7 cellular contexts compared by ENCODE assay signal in the genomic region with DNA sequence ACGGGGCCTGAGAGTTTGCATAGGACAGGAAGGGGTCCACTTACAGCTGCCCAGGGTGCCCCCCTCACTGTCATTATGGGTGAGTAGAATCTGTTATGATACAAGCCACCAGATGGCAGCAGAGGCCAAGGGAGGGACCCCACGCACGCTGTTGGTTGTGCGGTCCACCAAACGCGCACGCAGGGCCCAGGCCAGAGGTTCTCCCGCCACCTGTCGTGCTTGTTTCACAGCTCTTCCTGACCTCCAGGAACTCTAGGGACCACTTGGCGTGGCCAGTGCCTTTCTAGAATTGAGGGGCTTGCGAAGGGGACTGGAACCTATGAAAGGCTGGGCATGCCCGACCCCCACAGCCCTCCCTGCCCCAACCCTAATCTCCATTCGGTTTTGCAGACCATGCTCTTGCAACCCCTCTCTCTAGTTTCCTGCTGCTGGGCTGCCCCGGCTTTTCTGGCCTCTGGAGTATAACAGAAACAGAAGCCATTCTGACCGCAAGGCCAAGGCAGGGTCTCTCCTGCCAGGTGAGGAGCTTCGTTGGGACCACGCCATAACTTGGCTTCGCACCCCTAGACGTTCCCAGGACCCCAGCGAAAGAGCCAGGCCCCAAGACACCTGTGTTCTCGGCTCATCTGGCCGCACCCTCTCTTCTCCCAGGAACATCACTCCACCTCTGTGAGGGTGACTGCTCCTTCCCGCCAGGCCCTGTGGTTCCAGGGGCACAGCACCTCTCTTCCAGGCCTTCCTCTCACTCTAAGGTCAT. TPM values are rescaled to one million over a fixed set of nuclear protein-coding genes. Genes with fewer than 3 reads are reported as not detected.
DNase-seq lines count a peak whose midpoint lies in the region; ATAC-seq, FAIRE-seq and TF ChIP-seq lines count a peak whose summit lies in the region.

No MANE protein-coding gene starts in this region.

- no peaks in the 10 kb centered on the region for H3K36me3 ChIP-seq in bronchial epithelial cell (ENCODE audit: control insufficient read depth, insufficient read depth, low read length)
- H3K36me3 ChIP-seq in kidney (ENCODE audit: control insufficient read depth in 1 of 2, insufficient read depth in 2 of 2, low read length in 2 of 2): peaks cover 21 to 35% of the 10 kb centered on the region in 2 donors

- no peak for ATAC-seq in HG03460 (IDR thresholded peaks at IDR 0.05; ENCODE audit: unreplicated experiment)

- peak; percentile 42 for DNase-seq in NCI-H1092 treated with DMSO at 0.1 percent for 48 hours (lab: John Stamatoyannopoulos, UW)
- DNase-seq in T-helper 2 cell treated with Interferon-gamma antibody and Interleukin-4, amounts not matched to agents 5 μg/mL and 100 μg/mL, for 36 hours (ENCODE audit: low spot score): peak; percentile 11
- peak; percentile 23 for DNase-seq in bronchial epithelial cell (ENCODE audit: low read depth)
- peak; percentile 79 for DNase-seq in kidney
- peak; percentile 37 for DNase-seq in stimulated activated CD4-positive, alpha-beta T cell treated with anti-CD3 and anti-CD28 coated beads, Interleukin-1b, Interleukin-23, amount 100 ng/mL, for 48 hours

- no peaks in the 10 kb centered on the region for H3K4me1 Mint-ChIP-seq in T-helper 2 cell treated with Interferon-gamma antibody and Interleukin-4, amounts not matched to agents 5 μg/mL and 100 μg/mL, for 36 hours (ENCODE audit: low read depth)

- H3K4me1 ChIP-seq in kidney (ENCODE audit: control insufficient read depth in 1 of 2, insufficient read depth in 1 of 2, low read depth in 1 of 2, low read length in 2 of 2): no peaks in the 10 kb centered on the region

- no peaks in the 10 kb centered on the region for H3K27me3 ChIP-seq in bronchial epithelial cell (ENCODE audit: control insufficient read depth, insufficient read depth, low read length)

- H3K4me3 ChIP-seq in bronchial epithelial cell (ENCODE audit: low read depth, low read length) (no peak overlapping the region), kidney (ENCODE audit: low read length in 2 of 2) (no peak overlapping the region)

- H3K9me3 ChIP-seq in kidney (ENCODE audit: control insufficient read depth in 1 of 2, low read length in 2 of 2): no peaks in the 10 kb centered on the region

- intact Hi-C loops in kidney (cut with DNase I): loop anchor here (10.0 kb wide), 1 partner anchor 110 kb away; no protein-coding TSS in a partner anchor

- no peak overlapping the region for H3K9ac ChIP-seq in kidney (ENCODE audit: low read length in 2 of 2)

- FAIRE-seq in bronchial epithelial cell (lab: Jason Lieb, UNC): no peak
- no peak for FAIRE-seq in kidney (lab: Jason Lieb, UNC)

- H3K9me3 Mint-ChIP-seq in T-helper 2 cell treated with Interferon-gamma antibody and Interleukin-4, amounts not matched to agents 5 μg/mL and 100 μg/mL, for 36 hours: no peaks in the 10 kb centered on the region

- TF ChIP-seq CTCF in GM12872 (IDR thresholded peaks at IDR 0.05; ENCODE audit: insufficient read depth, low read depth, low read length) (peak; percentile 77), bronchial epithelial cell (IDR thresholded peaks at IDR 0.05; ENCODE audit: insufficient read depth, low read length, severe bottlenecking) (peak; percentile 90), kidney (IDR thresholded peaks at IDR 0.05; ENCODE audit: borderline replicate concordance, extremely low read depth, insufficient read depth) (peak; percentile 75)

- H3K27ac ChIP-seq in kidney (ENCODE audit: low read depth in 2 of 2, low read length in 2 of 2): no peak overlapping the region

- peaks cover 6% of the 10 kb centered on the region for H3K27me3 Mint-ChIP-seq in T-helper 2 cell treated with Interferon-gamma antibody and Interleukin-4, amounts not matched to agents 5 μg/mL and 100 μg/mL, for 36 hours (ENCODE audit: low read depth)

- H3K27ac Mint-ChIP-seq in T-helper 2 cell treated with Interferon-gamma antibody and Interleukin-4, amounts not matched to agents 5 μg/mL and 100 μg/mL, for 36 hours: no peak overlapping the region

- no peak overlapping the region for H3K4me3 Mint-ChIP-seq in T-helper 2 cell treated with Interferon-gamma antibody and Interleukin-4, amounts not matched to agents 5 μg/mL and 100 μg/mL, for 36 hours

- no peaks in the 10 kb centered on the region for H3K36me3 Mint-ChIP-seq in T-helper 2 cell treated with Interferon-gamma antibody and Interleukin-4, amounts not matched to agents 5 μg/mL and 100 μg/mL, for 36 hours (ENCODE audit: low read depth)

RNA-seq across cellular contexts. Expression of a gene that starts 46.0 kb away (rescaled TPM):
- 9.1 and 11.1 TPM in 2 replicates for total RNA-seq in bronchial epithelial cell
- 60.0 TPM for total RNA-seq in kidney
- 199 TPM for polyA plus RNA-seq in kidney (ENCODE audit: insufficient read depth, low read depth, low replicate concordance)

RNA-seq across cellular contexts. Expression of a gene that starts 50.5 kb away (rescaled TPM):
- 40.1 and 61.6 TPM in 2 replicates for total RNA-seq in bronchial epithelial cell
- total RNA-seq in kidney: 74.3 TPM
- polyA plus RNA-seq in kidney (ENCODE audit: insufficient read depth, low read depth, low replicate concordance): 31.6 TPM

Comparison
In these comparisons a context has a peak if more than half of its experiments do, and no peak if none do; other contexts are left out.
1. DNase-seq: peak in every context shown above with its lines; median percentile 79 in kidney; 42 in NCI-H1092 treated with DMSO at 0.1 percent for 48 hours; 37 in stimulated activated CD4-positive, alpha-beta T cell treated with anti-CD3 and anti-CD28 coated beads, Interleukin-1b, Interleukin-23, amount 100 ng/mL, for 48 hours; 23 in bronchial epithelial cell; 11 in T-helper 2 cell treated with Interferon-gamma antibody and Interleukin-4, amounts not matched to agents 5 μg/mL and 100 μg/mL, for 36 hours.